1 cellular context compared by ENCODE assay signal in the genomic region with DNA sequence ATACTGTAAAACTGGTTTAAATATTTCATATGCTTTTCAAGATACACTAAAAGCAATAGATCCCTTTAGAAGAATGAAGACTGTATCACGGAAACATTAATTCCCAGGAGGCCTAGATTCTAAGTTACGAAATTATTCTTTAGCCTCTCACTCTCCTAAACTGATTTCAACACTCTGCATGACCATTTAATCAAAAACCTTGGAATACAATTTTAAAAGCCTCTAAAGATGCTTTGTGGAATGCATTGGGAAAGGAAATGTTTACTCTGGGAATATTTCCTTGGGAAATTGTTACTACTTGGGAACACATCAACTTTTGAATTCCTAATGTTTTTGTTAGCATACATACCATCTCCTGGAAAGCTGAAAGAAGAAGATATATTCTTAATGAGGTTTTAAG.
TF ChIP-seq lines count a peak whose summit lies in the region.

No MANE protein-coding gene starts in this region.

TF ChIP-seq in endothelial cell of umbilical vein, 7 proteins besides CTCF, POLR2A, EP300 and RAD21:
- no peak for TF ChIP-seq GATA2 (IDR thresholded peaks at IDR 0.05; ENCODE audit: insufficient read depth, insufficient read length, low read depth, low read length)
- TF ChIP-seq FOS (IDR thresholded peaks at IDR 0.05; ENCODE audit: borderline replicate concordance, insufficient read depth, low read length), result no peak
- TF ChIP-seq JUN (IDR thresholded peaks at IDR 0.05; ENCODE audit: borderline replicate concordance, insufficient read depth, insufficient read length, low read depth), result no peak
- TF ChIP-seq POLR2AphosphoS5 (IDR thresholded peaks at IDR 0.05; ENCODE audit: insufficient read depth, low read depth, low read length), result no peak
- TF ChIP-seq, protein P1, sequence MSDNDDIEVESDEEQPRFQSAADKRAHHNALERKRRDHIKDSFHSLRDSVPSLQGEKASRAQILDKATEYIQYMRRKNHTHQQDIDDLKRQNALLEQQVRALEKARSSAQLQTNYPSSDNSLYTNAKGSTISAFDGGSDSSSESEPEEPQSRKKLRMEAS (IDR thresholded peaks at IDR 0.05; ENCODE audit: insufficient read depth, insufficient read length), result no peak
